9 cellular contexts compared by ENCODE assay signal in the genomic region with DNA sequence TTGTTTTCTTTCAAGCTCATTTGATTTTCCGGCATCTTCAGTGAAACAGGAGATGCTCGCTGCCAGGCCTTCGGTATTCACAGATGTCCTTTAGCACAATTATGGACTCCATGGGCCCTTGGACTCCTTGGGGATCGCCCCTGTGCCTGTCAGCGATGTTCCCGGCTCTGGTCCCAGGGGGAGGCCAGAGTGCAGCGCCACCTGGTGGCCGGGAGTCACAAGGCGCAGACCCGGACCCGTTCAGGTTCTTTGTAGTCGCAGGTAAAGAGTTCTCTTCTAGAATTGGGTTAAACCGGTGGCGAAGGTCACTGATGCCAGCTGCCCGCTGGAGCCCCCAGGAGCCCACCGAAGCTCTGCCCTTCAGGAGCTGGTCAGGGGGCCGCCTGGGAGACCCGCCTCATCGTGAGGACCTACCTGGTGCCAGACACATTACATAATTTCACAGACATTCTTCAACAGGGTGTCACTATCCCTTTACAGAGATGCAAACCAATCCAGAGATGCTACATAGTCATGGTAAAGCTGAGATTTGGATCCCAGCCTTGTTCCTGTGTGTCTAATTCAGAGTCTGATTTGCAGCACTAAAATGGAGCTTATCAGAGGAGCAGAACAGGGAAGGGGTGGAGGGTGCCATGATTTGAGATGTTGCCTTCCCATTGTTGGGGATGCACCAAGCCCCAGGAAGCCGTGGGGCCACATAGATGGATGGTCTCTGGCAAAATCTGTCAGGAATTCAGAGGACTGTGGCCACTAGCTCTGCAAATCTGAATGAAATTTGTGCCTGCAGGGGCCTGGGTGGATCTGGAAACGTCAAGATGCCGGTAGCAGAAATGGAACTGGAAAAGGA. TPM values are rescaled to one million over a fixed set of nuclear protein-coding genes. Genes with fewer than 3 reads are reported as not detected.
DNase-seq lines count a peak whose midpoint lies in the region; ATAC-seq and TF ChIP-seq lines count a peak whose summit lies in the region.
"Had no signal": no experiment of that assay in that cellular context is flagged by ENCODE, and none has a peak within 500 bp of the region (broad histone marks: within the 10 kb centered on the region; RNA-seq: fewer than 3 reads in every experiment).

No MANE protein-coding gene starts in this region.

- DNase-seq in Ammon's horn (ENCODE audit: low spot score) (peak; percentile 67), GM19240 (ENCODE audit: insufficient read length, low spot score) (peak; percentile 85), NCI-H774 (lab: John Stamatoyannopoulos, UW) (peak; percentile 3), erythroblast (lab: John Stamatoyannopoulos, UW) (peak; percentile 62 to 80), neural crest cell (ENCODE audit: low read depth, low spot score) (peak; percentile 72), suprapubic skin (ENCODE audit: low spot score in 2 of 2) (peak; percentile 71 to 80)
- peak; percentile 79 for DNase-seq in activated CD8-positive, alpha-beta memory T cell treated with anti-CD3 and anti-CD28 coated beads, Interleukin-2, amount 50 U/mL, for 4 hours

- no peak overlapping the region for H3K27ac ChIP-seq in suprapubic skin
- H3K27ac ChIP-seq: skin epidermis had no signal

- peak overlapping the region; percentile 79 for H3K27ac Mint-ChIP-seq in neural crest cell (ENCODE audit: unreplicated experiment)

- H3K27me3 Mint-ChIP-seq in neural crest cell (ENCODE audit: low read depth): peaks cover 69% of the 10 kb centered on the region

- H3K4me3 Mint-ChIP-seq in neural crest cell: no peak overlapping the region

- H3K9me3 Mint-ChIP-seq in neural crest cell: no peaks in the 10 kb centered on the region

- ATAC-seq in HG02884 (IDR thresholded peaks at IDR 0.05; ENCODE audit: unreplicated experiment): no peak

- TF ChIP-seq POLR2A in erythroblast (IDR thresholded peaks at IDR 0.05; ENCODE audit: low read length) (no peak), suprapubic skin (IDR thresholded peaks at IDR 0.05) (no peak)

- peaks cover 21% of the 10 kb centered on the region for H3K4me1 ChIP-seq in suprapubic skin

- TF ChIP-seq EP300 in suprapubic skin (IDR thresholded peaks at IDR 0.05): no peak

- peak; percentile 88 for TF ChIP-seq CTCF in neural crest cell (conservative IDR thresholded peaks at IDR 0.05)
- peak; percentile 71 to 81 for TF ChIP-seq CTCF in suprapubic skin (IDR thresholded peaks at IDR 0.05)

- no peaks in the 10 kb centered on the region for H3K36me3 ChIP-seq in suprapubic skin

- no peak overlapping the region for H3K4me3 ChIP-seq in suprapubic skin
- H3K4me3 ChIP-seq: skin epidermis had no signal

- peaks cover 10% of the 10 kb centered on the region for H3K4me1 Mint-ChIP-seq in neural crest cell

- 26% methylated on average over 19 of the region's 22 CpGs for WGBS in suprapubic skin

- no peaks in the 10 kb centered on the region for H3K27me3 ChIP-seq in suprapubic skin

- no peaks in the 10 kb centered on the region for H3K9me3 ChIP-seq in suprapubic skin

- H3K36me3 Mint-ChIP-seq in neural crest cell (ENCODE audit: low read depth): no peaks in the 10 kb centered on the region

RNA-seq across cellular contexts. Expression of a gene that starts 6.0 kb away (rescaled TPM):
- total RNA-seq in neural crest cell: 0.28 and 0.30 TPM in 2 replicates
- 10 to 100 TPM in 2 of 4 donors, 1 to 10 TPM in 2; 6.5 to 18.7 (median 11.5) TPM for total RNA-seq in suprapubic skin

RNA-seq across cellular contexts. Expression of a gene that starts 21.7 kb away (rescaled TPM):
- total RNA-seq in neural crest cell (not detected in 2 replicates), suprapubic skin (10 to 100 TPM in 1 of 4 donors, 1 to 10 TPM in 3; 1.7 to 19.9 (median 5.8) TPM)

RNA-seq across cellular contexts. Expression of a gene that starts 41.1 kb away (rescaled TPM):
- total RNA-seq in neural crest cell (0.96 and 1.5 TPM in 2 replicates), suprapubic skin (10 to 100 TPM; 14.4 to 25.0 (median 17.9) TPM)

Comparison
In these comparisons a context has a peak if more than half of its experiments do, and no peak if none do; other contexts are left out.
1. DNase-seq: peak in every context shown above with its lines; median percentile 85 in GM19240; 79 in activated CD8-positive, alpha-beta memory T cell treated with anti-CD3 and anti-CD28 coated beads, Interleukin-2, amount 50 U/mL, for 4 hours; 76 in suprapubic skin; 72 in neural crest cell; 71 in erythroblast; 67 in Ammon's horn; 3 in NCI-H774.